Comparison of ENCODE assay signal across 19 cellular contexts in the genomic region with DNA sequence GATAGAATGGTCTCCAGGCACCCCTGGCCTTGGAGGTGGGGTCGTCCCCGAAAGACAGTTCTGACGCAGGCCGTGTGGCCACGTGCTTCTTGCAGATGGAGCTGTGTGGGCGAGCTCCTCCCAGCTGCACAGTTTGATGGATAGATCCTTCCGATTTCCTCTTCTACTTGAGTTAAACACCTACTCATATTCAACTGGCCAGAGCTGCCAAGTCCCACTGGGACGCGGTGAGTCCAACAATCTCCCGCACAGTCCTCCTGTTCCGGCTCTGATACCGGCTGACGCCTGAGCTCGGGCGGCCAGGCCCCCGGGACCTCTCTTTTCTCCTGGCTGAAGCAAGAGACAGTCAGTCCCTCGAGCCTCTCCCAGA. TPM values are rescaled to one million over a fixed set of nuclear protein-coding genes. Genes with fewer than 3 reads are reported as not detected.
A peak's percentile ranks its signal among the peaks of the same experiment; 100 is the strongest.
DNase-seq lines count a peak whose midpoint lies in the region; ATAC-seq and TF ChIP-seq lines count a peak whose summit lies in the region.
"Had no signal": no experiment of that assay in that cellular context is flagged by ENCODE, and none has a peak within 500 bp of the region (broad histone marks: within the 10 kb centered on the region; RNA-seq: fewer than 3 reads in every experiment).

No MANE protein-coding gene starts in this region.

- H3K36me3 ChIP-seq in neuronal stem cell (replicated peaks in 1 of 2; ENCODE audit: control insufficient read depth in 2 of 2, insufficient read depth in 2 of 2, low read length in 2 of 2) (no peaks in the 10 kb centered on the region), upper lobe of right lung (no peaks in the 10 kb centered on the region)
- H3K36me3 ChIP-seq: BLaER1 treated with 17β-estradiol and CSF1 and Interleukin-3, amounts not matched to agents 10 nM and 100 nM had no signal

- H2BK12ac ChIP-seq in neuronal stem cell (ENCODE audit: low read length), result no peak overlapping the region

- H3K27ac ChIP-seq in foreskin keratinocyte (no peak overlapping the region), neuronal stem cell (replicated peaks; ENCODE audit: low read length) (no peak overlapping the region), upper lobe of right lung (no peak overlapping the region)
- H3K27ac ChIP-seq: 22Rv1; BLaER1 treated with 17β-estradiol and CSF1 and Interleukin-3, amounts not matched to agents 10 nM and 100 nM had no signal

- no peak overlapping the region for H3K9ac ChIP-seq in neuronal stem cell (ENCODE audit: low read depth, low read length, poor library complexity)
- H3K9ac ChIP-seq: BLaER1 treated with 17β-estradiol and CSF1 and Interleukin-3, amounts not matched to agents 10 nM and 100 nM had no signal

- H3K18ac ChIP-seq in neuronal stem cell (ENCODE audit: low read length), result no peak overlapping the region

- H3K4me3 Mint-ChIP-seq in activated CD4-positive, alpha-beta memory T cell treated with anti-CD3 and anti-CD28 coated beads, Interleukin-2, amount 10 ng/mL, durations not matched to agents 7 days and 5 days, result no peak overlapping the region
- H3K4me3 Mint-ChIP-seq: activated CD4-positive, alpha-beta memory T cell treated with anti-CD3 and anti-CD28 coated beads for 36 hours; central memory CD8-positive, alpha-beta T cell; natural killer cell had no signal

- H3K4ac ChIP-seq in neuronal stem cell (ENCODE audit: low read length), result no peak overlapping the region

- H3K4me1 ChIP-seq in foreskin keratinocyte, result no peaks in the 10 kb centered on the region
- H3K4me1 ChIP-seq in neuronal stem cell (ENCODE audit: control insufficient read depth in 2 of 2, insufficient read depth in 1 of 2, low read depth in 1 of 2, low read length in 2 of 2), result no peaks in the 10 kb centered on the region
- H3K4me1 ChIP-seq in upper lobe of right lung, result peaks cover 8% of the 10 kb centered on the region
- H3K4me1 ChIP-seq: BLaER1 treated with 17β-estradiol and CSF1 and Interleukin-3, amounts not matched to agents 10 nM and 100 nM had no signal

- H3K9me3 Mint-ChIP-seq in activated CD4-positive, alpha-beta memory T cell treated with anti-CD3 and anti-CD28 coated beads, Interleukin-2, amount 10 ng/mL, durations not matched to agents 7 days and 5 days, result peaks cover 11% of the 10 kb centered on the region
- H3K9me3 Mint-ChIP-seq: central memory CD8-positive, alpha-beta T cell; natural killer cell had no signal

- H3K9me3 ChIP-seq in neuronal stem cell (replicated peaks in 1 of 2; ENCODE audit: control insufficient read depth in 2 of 2, insufficient read depth in 1 of 2, low read depth in 1 of 2, low read length in 2 of 2) (peaks cover 2 to 12% of the 10 kb centered on the region in 2 donors), upper lobe of right lung (no peaks in the 10 kb centered on the region)

- H4K8ac ChIP-seq in neuronal stem cell (ENCODE audit: low read depth, low read length), result no peak overlapping the region

- no peaks in the 10 kb centered on the region for H3K36me3 Mint-ChIP-seq in activated CD4-positive, alpha-beta memory T cell treated with anti-CD3 and anti-CD28 coated beads, Interleukin-2, amount 10 ng/mL, durations not matched to agents 7 days and 5 days (ENCODE audit: low read depth)
- H3K36me3 Mint-ChIP-seq: activated CD4-positive, alpha-beta memory T cell treated with anti-CD3 and anti-CD28 coated beads for 36 hours; natural killer cell had no signal

- H2AK5ac ChIP-seq in neuronal stem cell (ENCODE audit: low read depth, low read length), result peak overlapping the region; percentile 20

- H4K91ac ChIP-seq in neuronal stem cell (ENCODE audit: low read depth, low read length, poor library complexity), result no peak overlapping the region

- no peaks in the 10 kb centered on the region for H3K27me3 Mint-ChIP-seq in activated CD4-positive, alpha-beta memory T cell treated with anti-CD3 and anti-CD28 coated beads, Interleukin-2, amount 10 ng/mL, durations not matched to agents 7 days and 5 days
- H3K27me3 Mint-ChIP-seq: activated CD4-positive, alpha-beta memory T cell treated with anti-CD3 and anti-CD28 coated beads for 36 hours; central memory CD8-positive, alpha-beta T cell had no signal

- no CpG with 5 or more reads among the region's 17 CpGs for WGBS in neuronal stem cell (ENCODE audit: extremely low coverage in 2 of 2, insufficient read length in 2 of 2, insufficient replicate concordance in 1 of 2), 2 donors

- H3K4me3 ChIP-seq in neuronal stem cell (ENCODE audit: low read length in 2 of 2) (no peak overlapping the region), upper lobe of right lung (peak overlapping the region; percentile 8)
- H3K4me3 ChIP-seq: BLaER1 treated with 17β-estradiol and CSF1 and Interleukin-3, amounts not matched to agents 10 nM and 100 nM; lung had no signal

- H3K4me1 Mint-ChIP-seq in activated CD4-positive, alpha-beta memory T cell treated with anti-CD3 and anti-CD28 coated beads, Interleukin-2, amount 10 ng/mL, durations not matched to agents 7 days and 5 days, result no peaks in the 10 kb centered on the region
- H3K4me1 Mint-ChIP-seq: central memory CD8-positive, alpha-beta T cell; natural killer cell had no signal

- H3K4me2 ChIP-seq in neuronal stem cell (ENCODE audit: insufficient read depth, low read length, poor library complexity, severe bottlenecking), result no peak overlapping the region
- H3K4me2 ChIP-seq: BLaER1 treated with 17β-estradiol and CSF1 and Interleukin-3, amounts not matched to agents 10 nM and 100 nM had no signal

- no peak overlapping the region for H3K14ac ChIP-seq in neuronal stem cell (ENCODE audit: low read length)

- no peaks in the 10 kb centered on the region for H3K79me1 ChIP-seq in neuronal stem cell (ENCODE audit: low read depth, low read length)

- peaks cover 13% of the 10 kb centered on the region for H3K27me3 ChIP-seq in foreskin keratinocyte
- H3K27me3 ChIP-seq in neuronal stem cell (ENCODE audit: control insufficient read depth in 3 of 3, insufficient read depth in 3 of 3, low read depth in 1 of 3, low read length in 3 of 3), result no peaks in the 10 kb centered on the region
- no peaks in the 10 kb centered on the region for H3K27me3 ChIP-seq in upper lobe of right lung
- H3K27me3 ChIP-seq: BLaER1 treated with 17β-estradiol and CSF1 and Interleukin-3, amounts not matched to agents 10 nM and 100 nM had no signal

- no peak overlapping the region for H2BK120ac ChIP-seq in neuronal stem cell (ENCODE audit: low read depth, low read length)

- ATAC-seq in foreskin keratinocyte (peak; percentile 23), upper lobe of right lung (peak; percentile 36)
- ATAC-seq: natural killer cell had no signal

- TF ChIP-seq CTCF in foreskin keratinocyte (conservative IDR thresholded peaks at IDR 0.05), result no peak
- TF ChIP-seq CTCF in upper lobe of right lung (IDR thresholded peaks at IDR 0.05), result no peak

- CTCF ChIA-PET in activated CD4-positive, alpha-beta memory T cell treated with anti-CD3 and anti-CD28 coated beads, Interleukin-2, amount 10 ng/mL, durations not matched to agents 7 days and 5 days (lab: Charles Lee), result no interaction called here

- peak overlapping the region; percentile 35 for H2AFZ ChIP-seq in neuronal stem cell (ENCODE audit: low read length)

- H3K27ac Mint-ChIP-seq in activated CD4-positive, alpha-beta memory T cell treated with anti-CD3 and anti-CD28 coated beads, Interleukin-2, amount 10 ng/mL, durations not matched to agents 7 days and 5 days, result no peak overlapping the region
- H3K27ac Mint-ChIP-seq: activated CD4-positive, alpha-beta memory T cell treated with anti-CD3 and anti-CD28 coated beads for 36 hours; natural killer cell had no signal

- H3K23ac ChIP-seq in neuronal stem cell (ENCODE audit: low read depth, low read length, poor library complexity), result no peak overlapping the region

- DNase-seq in NCI-H2107 treated with DMSO at 0.1 percent for 48 hours (lab: John Stamatoyannopoulos, UW; ENCODE audit: unreplicated experiment) (peak; percentile 46), NCI-H2107 (lab: John Stamatoyannopoulos, UW) (no peak), foreskin keratinocyte (no peak), neuronal stem cell (ENCODE audit: low spot score) (no peak), upper lobe of right lung (peak; percentile 57), ureter (ENCODE audit: low spot score) (no peak), SKM-1 (lab: John Stamatoyannopoulos, UW; ENCODE audit: unreplicated experiment) (no peak)
- DNase-seq in activated CD4-positive, alpha-beta memory T cell treated with anti-CD3 and anti-CD28 coated beads, Interleukin-2, amount 10 ng/mL, durations not matched to agents 7 days and 5 days, result no peak
- DNase-seq: activated CD4-positive, alpha-beta memory T cell treated with anti-CD3 and anti-CD28 coated beads for 36 hours; natural killer cell; NCI-H146; retina; stimulated activated CD4-positive, alpha-beta T cell treated with anti-CD3 and anti-CD28 coated beads, Interleukin-1b, Interleukin-23, amount 100 ng/mL, for 48 hours; substantia nigra had no signal

- no peak overlapping the region for H2BK15ac ChIP-seq in neuronal stem cell (ENCODE audit: low read length)

- H2BK5ac ChIP-seq in neuronal stem cell (ENCODE audit: low read length), result no peak overlapping the region

- POLR2A ChIA-PET in activated CD4-positive, alpha-beta memory T cell treated with anti-CD3 and anti-CD28 coated beads, Interleukin-2, amount 10 ng/mL, durations not matched to agents 7 days and 5 days (lab: Charles Lee), result no interaction called here

- intact Hi-C loops in upper lobe of right lung (cut with DNase I), result no loop called here

RNA-seq across cellular contexts. Expression of a gene that starts 57.9 kb away (rescaled TPM):
- 0.48 and 0.71 TPM in 2 replicates for total RNA-seq in foreskin keratinocyte
- 0.29 and 0.51 TPM in 2 replicates for polyA plus RNA-seq in foreskin keratinocyte
- 0.46 TPM for polyA plus RNA-seq in neuronal stem cell (2013, experiment 1 of 2)
- polyA plus RNA-seq in neuronal stem cell (2013, experiment 2 of 2), result 0.51 TPM
- total RNA-seq in upper lobe of right lung, result 2.5 TPM
- 0.94 TPM for total RNA-seq in ureter
- total RNA-seq in activated CD4-positive, alpha-beta memory T cell treated with anti-CD3 and anti-CD28 coated beads, Interleukin-2, amount 10 ng/mL, durations not matched to agents 7 days and 5 days, result under 1 TPM in 1 of 2 experiments, not detected in 1; 0.15 TPM
- total RNA-seq: activated CD4-positive, alpha-beta memory T cell treated with anti-CD3 and anti-CD28 coated beads for 36 hours; fibroblast of villous mesenchyme; natural killer cell had no signal

Comparison
In these comparisons a context has a peak if more than half of its experiments do, and no peak if none do; other contexts are left out.
1. DNase-seq: peak in NCI-H2107 treated with DMSO at 0.1 percent for 48 hours (single experiment) and upper lobe of right lung (single experiment); none in NCI-H2107 (single experiment), foreskin keratinocyte (0 of 2), neuronal stem cell (single experiment), ureter (single experiment), SKM-1 (single experiment) and activated CD4-positive, alpha-beta memory T cell treated with anti-CD3 and anti-CD28 coated beads, Interleukin-2, amount 10 ng/mL, durations not matched to agents 7 days and 5 days (single experiment).